Comparison of ENCODE assay signal across 8 cellular contexts in genomic region chr2:217902281-217903141, GRCh38.
DNase-seq lines count a peak whose midpoint lies in the region; ATAC-seq and TF ChIP-seq lines count a peak whose summit lies in the region.

No MANE protein-coding gene starts in this region.

- peak; percentile 64 to 83 (median 75) for ATAC-seq in right lobe of liver
- no peak for ATAC-seq in GM21717 (IDR thresholded peaks at IDR 0.05; ENCODE audit: unreplicated experiment)
- ATAC-seq in GM21528 (IDR thresholded peaks at IDR 0.05; ENCODE audit: low FRiP score, unreplicated experiment), result no peak

- DNase-seq in Kasumi-1 (lab: John Stamatoyannopoulos, UW) (peak; percentile 20 to 27), brain microvascular endothelial cell (peak; percentile 57), right lobe of liver (peak; percentile 97 to 98 (median 97)), substantia nigra (lab: John Stamatoyannopoulos, UW) (peak in 10 of 49 donors; percentile 13 to 49 (median 28)), DMS 273 treated with DMSO at 0.1 percent for 48 hours (lab: John Stamatoyannopoulos, UW) (no peak), NCI-H446 treated with DMSO at 0.1 percent for 48 hours (lab: John Stamatoyannopoulos, UW) (no peak)

- H3K9me3 ChIP-seq in right lobe of liver, result no peaks in the 10 kb centered on the region

- 11% methylated on average over 13 of the region's 20 CpGs for WGBS in right lobe of liver (ENCODE audit: insufficient coverage, low coverage, low lambda C conversion rate, missing lambda C conversion rate)

- peak; percentile 39 for TF ChIP-seq POLR2A in right lobe of liver (IDR thresholded peaks at IDR 0.05)

- in situ Hi-C loops in brain microvascular endothelial cell (cut with HindIII; ENCODE audit: low pct_ligation_motif_present, low sequenced_read_pairs), result no loop called here

- H3K4me1 ChIP-seq in right lobe of liver, result peaks cover 0 to 92% (median 56%) of the 10 kb centered on the region in 4 donors

- TF ChIP-seq CTCF in brain microvascular endothelial cell (IDR thresholded peaks at IDR 0.05; ENCODE audit: low read depth, low read length, missing control alignments), result no peak
- no peak for TF ChIP-seq CTCF in right lobe of liver (IDR thresholded peaks at IDR 0.05)

- no peak overlapping the region for H3K4me3 ChIP-seq in brain microvascular endothelial cell (ENCODE audit: low read depth, low read length)
- no peak overlapping the region for H3K4me3 ChIP-seq in right lobe of liver

- peaks cover 4% of the 10 kb centered on the region for H3K36me3 ChIP-seq in brain microvascular endothelial cell (replicated peaks)
- H3K36me3 ChIP-seq in right lobe of liver, result peaks cover 0 to 26% (median 3%) of the 10 kb centered on the region in 4 donors

- peak overlapping the region; percentile 44 for H3K27ac ChIP-seq in brain microvascular endothelial cell
- H3K27ac ChIP-seq in right lobe of liver, result peak overlapping the region; percentile 90 to 96 (median 94)
- peak overlapping the region; percentile 96 for H3K27ac ChIP-seq in substantia nigra (ENCODE audit: low read depth, low read length, poor library complexity, severe bottlenecking)

- H3K27me3 ChIP-seq in brain microvascular endothelial cell (replicated peaks), result no peaks in the 10 kb centered on the region
- H3K27me3 ChIP-seq in right lobe of liver, result no peaks in the 10 kb centered on the region

- intact Hi-C loops in right lobe of liver (cut with DNase I), result no loop called here

Comparison
In these comparisons a context has a peak if more than half of its experiments do, and no peak if none do; other contexts are left out.
1. DNase-seq: peak in Kasumi-1 (2 of 2), brain microvascular endothelial cell (single experiment) and right lobe of liver (3 of 3); none in DMS 273 treated with DMSO at 0.1 percent for 48 hours (single experiment) and NCI-H446 treated with DMSO at 0.1 percent for 48 hours (single experiment).
2. H3K27ac ChIP-seq: peak in every context shown above with its lines; median percentile 96 in substantia nigra; 94 in right lobe of liver; 44 in brain microvascular endothelial cell.
3. ATAC-seq: peak in right lobe of liver (4 of 4); none in GM21717 (single experiment) and GM21528 (single experiment).